ENCODE assay signal across 8 cellular contexts in the genomic region with DNA sequence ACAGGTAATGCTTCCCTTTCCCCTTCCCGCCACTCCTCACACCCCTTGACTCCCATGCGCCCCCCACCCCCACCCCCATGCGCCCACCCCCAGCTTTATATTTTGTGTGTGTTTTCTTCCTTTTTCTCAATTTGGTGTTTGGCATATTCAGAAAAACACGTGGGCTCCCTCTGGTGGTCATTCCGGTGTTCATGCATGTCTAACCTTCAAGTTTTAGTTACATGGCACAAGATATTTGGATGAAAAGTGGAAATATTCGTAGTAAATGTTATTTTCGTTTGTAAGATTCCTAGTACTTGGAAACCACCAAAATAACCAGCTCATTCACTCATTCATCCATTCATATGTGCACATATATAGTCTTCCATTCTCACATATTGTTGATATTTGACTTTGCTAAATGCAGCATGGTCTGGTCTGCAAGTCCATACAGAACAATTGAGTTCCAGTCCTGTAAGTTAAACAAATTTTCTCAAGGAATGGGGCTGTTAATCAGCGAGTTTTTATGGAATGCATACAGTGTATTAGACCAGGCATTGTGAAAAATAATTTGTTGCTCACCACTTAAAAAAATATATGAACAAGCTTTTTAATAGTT.
A peak's percentile ranks its signal among the peaks of the same experiment; 100 is the strongest.
DNase-seq lines count a peak whose midpoint lies in the region; ATAC-seq, FAIRE-seq and TF ChIP-seq lines count a peak whose summit lies in the region.

No MANE protein-coding gene starts in this region.

- DNase-seq in G401 (ENCODE audit: low spot score), result peak; percentile 87
- peak; percentile 80 for DNase-seq in NAMALWA (ENCODE audit: low spot score)
- DNase-seq in T-helper 22 cell (ENCODE audit: low read depth), result peak; percentile 6
- DNase-seq in GM12878 (ENCODE audit: low read depth, low spot score), result no peak
- no peak for DNase-seq in keratinocyte (ENCODE audit: low read depth, low spot score)
- DNase-seq in stimulated activated CD4-positive, alpha-beta T cell treated with anti-CD3 and anti-CD28 coated beads, Interleukin-2, amount 100 ng/mL, for 48 hours, result peak; percentile 61 to 65

- H3K9me3 ChIP-seq in GM12878 (replicated peaks; ENCODE audit: control insufficient read depth, insufficient read depth, low read length), result no peaks in the 10 kb centered on the region
- no peaks in the 10 kb centered on the region for H3K9me3 ChIP-seq in keratinocyte (ENCODE audit: control insufficient read depth, low read depth, low read length)

- ATAC-seq in GM12878 (peak; percentile 69), HG02884 (IDR thresholded peaks at IDR 0.05; ENCODE audit: unreplicated experiment) (no peak), HG03432 (IDR thresholded peaks at IDR 0.05; ENCODE audit: unreplicated experiment) (no peak)

- peak; percentile 64 to 72 (median 72); a peak in 5 of 6 replicates for TF ChIP-seq CTCF in GM12878 (IDR thresholded peaks at IDR 0.05 in 2 of 3, conservative IDR thresholded peaks at IDR 0.05 in 1 of 3; ENCODE audit: control insufficient read depth in 2 of 3, extremely low read depth in 1 of 3, insufficient read depth in 1 of 3, low read depth in 3 of 3, low read length in 3 of 3)
- TF ChIP-seq CTCF in keratinocyte (optimal IDR thresholded peaks at IDR 0.05 in 1 of 3, IDR thresholded peaks at IDR 0.05 in 1 of 3, conservative IDR thresholded peaks at IDR 0.05 in 1 of 3; ENCODE audit: extremely low read depth in 1 of 3, insufficient read depth in 2 of 3, low read length in 3 of 3), result peak; percentile 54 to 63 (median 60)

- BruUV-seq in GM12878 (replicated peaks; lab: Mats Ljungman, UMichigan), result no TSS peak

- FAIRE-seq in GM12878 (lab: Jason Lieb, UNC), result peak; percentile 95
- FAIRE-seq in keratinocyte (lab: Jason Lieb, UNC), result no peak

- H3K79me2 ChIP-seq in GM12878 (ENCODE audit: control insufficient read depth, insufficient read depth, low read length) (no peaks in the 10 kb centered on the region), keratinocyte (ENCODE audit: control insufficient read depth, insufficient read depth, low read length) (no peaks in the 10 kb centered on the region)

- peak; percentile 93 for TF ChIP-seq RAD21 in GM12878 (IDR thresholded peaks at IDR 0.05; ENCODE audit: insufficient read depth, low read depth, low read length)

- H2AFZ ChIP-seq in GM12878 (ENCODE audit: control insufficient read depth, low read depth, low read length) (no peak overlapping the region), keratinocyte (ENCODE audit: control insufficient read depth, low read length) (no peak overlapping the region)

- dilution Hi-C loops in keratinocyte (cut with MboI; ENCODE audit: extremely low pct_ligation_motif_present, low sequenced_read_pairs), result no loop called here

- POLR2A ChIA-PET in GM12878 (lab: Charles Lee), result interaction anchor here (0.6 kb wide), 1 partner anchor 29 kb away, joined by 3 read pairs; no protein-coding TSS in a partner anchor

- H3K4me2 ChIP-seq in GM12878 (ENCODE audit: control insufficient read depth, insufficient read depth), result no peak overlapping the region
- peak overlapping the region; percentile 82 for H3K4me2 ChIP-seq in keratinocyte (ENCODE audit: control insufficient read depth, extremely low read depth, insufficient read depth, low read depth, low read length)

- no peaks in the 10 kb centered on the region for H3K4me1 ChIP-seq in GM12878 (ENCODE audit: control insufficient read depth, insufficient read depth, low read length)
- H3K4me1 ChIP-seq in keratinocyte (ENCODE audit: control insufficient read depth, extremely low read depth, insufficient read depth, low read length), result peaks cover 6% of the 10 kb centered on the region

- H3K4me3 ChIP-seq in GM12878 (no peak overlapping the region), keratinocyte (ENCODE audit: control insufficient read depth in 2 of 3, extremely low read depth in 1 of 3, insufficient read depth in 2 of 3, low read depth in 1 of 3, low read length in 3 of 3) (no peak overlapping the region)

- CTCF ChIA-PET in GM12878 (lab: Yijun Ruan, JAX), result interaction anchor here (0.8 to 5.2 kb wide), 24 partner anchors 9 to 1763 kb away, joined by 3 to 59 read pairs (median 5); no protein-coding TSS in a partner anchor

- H3K27me3 ChIP-seq in GM12878 (replicated peaks in 1 of 2; ENCODE audit: control insufficient read depth in 2 of 2, insufficient read depth in 2 of 2, low read length in 1 of 2), result no peaks in the 10 kb centered on the region; a peak in 1 of 4 replicates
- no peaks in the 10 kb centered on the region for H3K27me3 ChIP-seq in keratinocyte (ENCODE audit: control insufficient read depth, extremely low read depth, insufficient read depth, low read length)

- intact Hi-C loops in GM12878 (cut with micrococcal nuclease; ENCODE audit: unreplicated experiment), result loop anchor here (1.0 to 10.0 kb wide), 3 partner anchors 68 to 217 kb away; no protein-coding TSS in a partner anchor

- in situ Hi-C loops in G401 (cut with HindIII; ENCODE audit: low sequenced_read_pairs) (no loop called here), GM12878 (cut with MboI) (loop anchor here (25.0 kb wide), 1 partner anchor 120 kb away; no protein-coding TSS in a partner anchor)

- H3K27ac ChIP-seq in GM12878 (ENCODE audit: control insufficient read depth, insufficient read depth) (no peak overlapping the region), keratinocyte (ENCODE audit: control insufficient read depth, insufficient read depth, low read length) (no peak overlapping the region)

- H4K20me1 ChIP-seq in GM12878 (ENCODE audit: control insufficient read depth, insufficient read depth) (no peaks in the 10 kb centered on the region), keratinocyte (ENCODE audit: control insufficient read depth, extremely low read depth, insufficient read depth, low read length) (no peaks in the 10 kb centered on the region)

- no peak for TF ChIP-seq EP300 in GM12878 (IDR thresholded peaks at IDR 0.05; ENCODE audit: borderline replicate concordance in 1 of 2, control insufficient read depth in 1 of 2, low read depth in 2 of 2, low read length in 2 of 2)

- RAD21 ChIA-PET in GM12878 (lab: Charles Lee; ENCODE audit: unreplicated experiment), result interaction anchor here (0.6 to 2.7 kb wide), 7 partner anchors 9 to 125 kb away, joined by 3 to 7 read pairs (median 4); no protein-coding TSS in a partner anchor

- H3K36me3 ChIP-seq in GM12878 (ENCODE audit: control insufficient read depth in 2 of 2, insufficient read depth in 2 of 2, low read length in 1 of 2), result no peaks in the 10 kb centered on the region
- no peaks in the 10 kb centered on the region for H3K36me3 ChIP-seq in keratinocyte (ENCODE audit: control insufficient read depth in 2 of 2, extremely low read depth in 1 of 2, insufficient read depth in 2 of 2, low read length in 2 of 2)

- no peak overlapping the region for H3K9ac ChIP-seq in GM12878 (ENCODE audit: control insufficient read depth, insufficient read depth, low read length)
- H3K9ac ChIP-seq in keratinocyte (ENCODE audit: control insufficient read depth, extremely low read depth, insufficient read depth, low read length), result no peak overlapping the region

- H3K9me1 ChIP-seq in keratinocyte (ENCODE audit: control insufficient read depth, extremely low read depth, insufficient read depth, low read length), result no peaks in the 10 kb centered on the region

- TF ChIP-seq POLR2A in GM12878 (IDR thresholded peaks at IDR 0.05; ENCODE audit: low read depth, low read length), result no peak

- WGBS in GM12878 (ENCODE audit: insufficient coverage, insufficient replicate concordance, low lambda C conversion rate, missing lambda C conversion rate), result 0% methylated on average over 5 of the region's 8 CpGs

- SMC1A ChIA-PET in GM12878 (lab: Charles Lee; ENCODE audit: uncharacterized antibody, unreplicated experiment), result interaction anchor here (0.9 to 3.2 kb wide), 12 partner anchors 8 to 125 kb away, joined by 3 to 28 read pairs (median 4); no protein-coding TSS in a partner anchor

TF ChIP-seq in GM12878, 131 proteins besides CTCF, POLR2A, EP300 and RAD21:
- TF ChIP-seq ZBED1 (IDR thresholded peaks at IDR 0.05; ENCODE audit: borderline replicate concordance) (no peak), TCF12 (IDR thresholded peaks at IDR 0.05; ENCODE audit: low read depth, low read length) (no peak), SMC3 (IDR thresholded peaks at IDR 0.05; ENCODE audit: borderline replicate concordance, low read length) (peak; percentile 80)

Comparison
In these comparisons a context has a peak if more than half of its experiments do, and no peak if none do; other contexts are left out.
1. DNase-seq: peak in G401 (single experiment), NAMALWA (single experiment), T-helper 22 cell (single experiment) and stimulated activated CD4-positive, alpha-beta T cell treated with anti-CD3 and anti-CD28 coated beads, Interleukin-2, amount 100 ng/mL, for 48 hours (2 of 2); none in GM12878 (single experiment) and keratinocyte (single experiment).